Comparison of ENCODE assay signal across 1 cellular context in genomic region chr10:21533577-21534475, GRCh38.
TF ChIP-seq lines count a peak whose summit lies in the region.

TSS of gene MLLT10 (plus strand) at chr10:21534232. CDS start at chr10:21534645, 413 bp downstream.

TF ChIP-seq in HepG2, 621 proteins besides CTCF, POLR2A, EP300 and RAD21 (continued from another document and continues in another):
- TF ChIP-seq, protein P1, sequence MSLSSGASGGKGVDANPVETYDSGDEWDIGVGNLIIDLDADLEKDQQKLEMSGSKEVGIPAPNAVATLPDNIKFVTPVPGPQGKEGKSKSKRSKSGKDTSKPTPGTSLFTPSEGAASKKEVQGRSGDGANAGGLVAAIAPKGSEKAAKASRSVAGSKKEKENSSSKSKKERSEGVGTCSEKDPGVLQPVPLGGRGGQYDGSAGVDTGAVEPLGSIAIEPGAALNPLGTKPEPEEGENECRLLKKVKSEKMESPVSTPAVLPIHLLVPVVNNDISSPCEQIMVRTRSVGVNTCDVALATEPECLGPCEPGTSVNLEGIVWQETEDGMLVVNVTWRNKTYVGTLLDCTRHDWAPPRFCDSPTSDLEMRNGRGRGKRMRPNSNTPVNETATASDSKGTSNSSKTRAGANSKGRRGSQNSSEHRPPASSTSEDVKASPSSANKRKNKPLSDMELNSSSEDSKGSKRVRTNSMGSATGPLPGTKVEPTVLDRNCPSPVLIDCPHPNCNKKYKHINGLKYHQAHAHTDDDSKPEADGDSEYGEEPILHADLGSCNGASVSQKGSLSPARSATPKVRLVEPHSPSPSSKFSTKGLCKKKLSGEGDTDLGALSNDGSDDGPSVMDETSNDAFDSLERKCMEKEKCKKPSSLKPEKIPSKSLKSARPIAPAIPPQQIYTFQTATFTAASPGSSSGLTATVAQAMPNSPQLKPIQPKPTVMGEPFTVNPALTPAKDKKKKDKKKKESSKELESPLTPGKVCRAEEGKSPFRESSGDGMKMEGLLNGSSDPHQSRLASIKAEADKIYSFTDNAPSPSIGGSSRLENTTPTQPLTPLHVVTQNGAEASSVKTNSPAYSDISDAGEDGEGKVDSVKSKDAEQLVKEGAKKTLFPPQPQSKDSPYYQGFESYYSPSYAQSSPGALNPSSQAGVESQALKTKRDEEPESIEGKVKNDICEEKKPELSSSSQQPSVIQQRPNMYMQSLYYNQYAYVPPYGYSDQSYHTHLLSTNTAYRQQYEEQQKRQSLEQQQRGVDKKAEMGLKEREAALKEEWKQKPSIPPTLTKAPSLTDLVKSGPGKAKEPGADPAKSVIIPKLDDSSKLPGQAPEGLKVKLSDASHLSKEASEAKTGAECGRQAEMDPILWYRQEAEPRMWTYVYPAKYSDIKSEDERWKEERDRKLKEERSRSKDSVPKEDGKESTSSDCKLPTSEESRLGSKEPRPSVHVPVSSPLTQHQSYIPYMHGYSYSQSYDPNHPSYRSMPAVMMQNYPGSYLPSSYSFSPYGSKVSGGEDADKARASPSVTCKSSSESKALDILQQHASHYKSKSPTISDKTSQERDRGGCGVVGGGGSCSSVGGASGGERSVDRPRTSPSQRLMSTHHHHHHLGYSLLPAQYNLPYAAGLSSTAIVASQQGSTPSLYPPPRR (CRISPR knock-in tag; IDR thresholded peaks at IDR 0.05; ENCODE audit: borderline replicate concordance): peak; percentile 68; the same call in 1 of the 2 replicates
- no peak for TF ChIP-seq ZNF660 (CRISPR knock-in tag; IDR thresholded peaks at IDR 0.05; ENCODE audit: borderline replicate concordance, low read depth)
- no peak for TF ChIP-seq RFX1 (IDR thresholded peaks at IDR 0.05)
- peak; percentile 62; the same call in 1 of the 2 replicates for TF ChIP-seq NR2F6 (IDR thresholded peaks at IDR 0.05)
- peak; percentile 51; the same call in 1 of the 2 replicates for TF ChIP-seq NR2F6 (CRISPR knock-in tag; IDR thresholded peaks at IDR 0.05)
- TF ChIP-seq, protein P2, sequence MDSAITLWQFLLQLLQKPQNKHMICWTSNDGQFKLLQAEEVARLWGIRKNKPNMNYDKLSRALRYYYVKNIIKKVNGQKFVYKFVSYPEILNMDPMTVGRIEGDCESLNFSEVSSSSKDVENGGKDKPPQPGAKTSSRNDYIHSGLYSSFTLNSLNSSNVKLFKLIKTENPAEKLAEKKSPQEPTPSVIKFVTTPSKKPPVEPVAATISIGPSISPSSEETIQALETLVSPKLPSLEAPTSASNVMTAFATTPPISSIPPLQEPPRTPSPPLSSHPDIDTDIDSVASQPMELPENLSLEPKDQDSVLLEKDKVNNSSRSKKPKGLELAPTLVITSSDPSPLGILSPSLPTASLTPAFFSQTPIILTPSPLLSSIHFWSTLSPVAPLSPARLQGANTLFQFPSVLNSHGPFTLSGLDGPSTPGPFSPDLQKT (CRISPR knock-in tag; IDR thresholded peaks at IDR 0.05; ENCODE audit: borderline replicate concordance): no peak
- TF ChIP-seq MAFK (conservative IDR thresholded peaks at IDR 0.05 in 1 of 2, IDR thresholded peaks at IDR 0.05 in 1 of 2; ENCODE audit: low read length in 2 of 2): no peak
- 0 out of 2 replicates have a peak, but pooled peaks have one; percentile 70 for TF ChIP-seq GZF1 (CRISPR knock-in tag; IDR thresholded peaks at IDR 0.05)
- TF ChIP-seq ZNF160 (CRISPR knock-in tag; IDR thresholded peaks at IDR 0.05): peak; percentile 90
- peak; percentile 95 for TF ChIP-seq MYC (CRISPR knock-in tag; IDR thresholded peaks at IDR 0.05; ENCODE audit: borderline replicate concordance)
- peak; percentile 80; the same call in 1 of the 2 replicates for TF ChIP-seq ARNT2 (CRISPR knock-in tag; IDR thresholded peaks at IDR 0.05; ENCODE audit: low read depth)
- peak; percentile 34 for TF ChIP-seq SIN3A (IDR thresholded peaks at IDR 0.05; ENCODE audit: borderline replicate concordance, low read depth, low read length)
- TF ChIP-seq, protein P3, sequence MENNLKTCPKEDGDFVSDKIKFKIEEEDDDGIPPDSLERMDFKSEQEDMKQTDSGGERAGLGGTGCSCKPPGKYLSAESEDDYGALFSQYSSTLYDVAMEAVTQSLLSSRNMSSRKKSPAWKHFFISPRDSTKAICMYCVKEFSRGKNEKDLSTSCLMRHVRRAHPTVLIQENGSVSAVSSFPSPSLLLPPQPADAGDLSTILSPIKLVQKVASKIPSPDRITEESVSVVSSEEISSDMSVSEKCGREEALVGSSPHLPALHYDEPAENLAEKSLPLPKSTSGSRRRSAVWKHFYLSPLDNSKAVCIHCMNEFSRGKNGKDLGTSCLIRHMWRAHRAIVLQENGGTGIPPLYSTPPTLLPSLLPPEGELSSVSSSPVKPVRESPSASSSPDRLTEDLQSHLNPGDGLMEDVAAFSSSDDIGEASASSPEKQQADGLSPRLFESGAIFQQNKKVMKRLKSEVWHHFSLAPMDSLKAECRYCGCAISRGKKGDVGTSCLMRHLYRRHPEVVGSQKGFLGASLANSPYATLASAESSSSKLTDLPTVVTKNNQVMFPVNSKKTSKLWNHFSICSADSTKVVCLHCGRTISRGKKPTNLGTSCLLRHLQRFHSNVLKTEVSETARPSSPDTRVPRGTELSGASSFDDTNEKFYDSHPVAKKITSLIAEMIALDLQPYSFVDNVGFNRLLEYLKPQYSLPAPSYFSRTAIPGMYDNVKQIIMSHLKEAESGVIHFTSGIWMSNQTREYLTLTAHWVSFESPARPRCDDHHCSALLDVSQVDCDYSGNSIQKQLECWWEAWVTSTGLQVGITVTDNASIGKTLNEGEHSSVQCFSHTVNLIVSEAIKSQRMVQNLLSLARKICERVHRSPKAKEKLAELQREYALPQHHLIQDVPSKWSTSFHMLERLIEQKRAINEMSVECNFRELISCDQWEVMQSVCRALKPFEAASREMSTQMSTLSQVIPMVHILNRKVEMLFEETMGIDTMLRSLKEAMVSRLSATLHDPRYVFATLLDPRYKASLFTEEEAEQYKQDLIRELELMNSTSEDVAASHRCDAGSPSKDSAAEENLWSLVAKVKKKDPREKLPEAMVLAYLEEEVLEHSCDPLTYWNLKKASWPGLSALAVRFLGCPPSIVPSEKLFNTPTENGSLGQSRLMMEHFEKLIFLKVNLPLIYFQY (CRISPR knock-in tag; IDR thresholded peaks at IDR 0.05; ENCODE audit: borderline replicate concordance): 0 out of 2 replicates have a peak, but pooled peaks have one; percentile 46
- no peak; the same call in 1 of the 2 replicates for TF ChIP-seq ZNF367 (CRISPR knock-in tag; IDR thresholded peaks at IDR 0.05; ENCODE audit: borderline replicate concordance)
- TF ChIP-seq, protein P4, sequence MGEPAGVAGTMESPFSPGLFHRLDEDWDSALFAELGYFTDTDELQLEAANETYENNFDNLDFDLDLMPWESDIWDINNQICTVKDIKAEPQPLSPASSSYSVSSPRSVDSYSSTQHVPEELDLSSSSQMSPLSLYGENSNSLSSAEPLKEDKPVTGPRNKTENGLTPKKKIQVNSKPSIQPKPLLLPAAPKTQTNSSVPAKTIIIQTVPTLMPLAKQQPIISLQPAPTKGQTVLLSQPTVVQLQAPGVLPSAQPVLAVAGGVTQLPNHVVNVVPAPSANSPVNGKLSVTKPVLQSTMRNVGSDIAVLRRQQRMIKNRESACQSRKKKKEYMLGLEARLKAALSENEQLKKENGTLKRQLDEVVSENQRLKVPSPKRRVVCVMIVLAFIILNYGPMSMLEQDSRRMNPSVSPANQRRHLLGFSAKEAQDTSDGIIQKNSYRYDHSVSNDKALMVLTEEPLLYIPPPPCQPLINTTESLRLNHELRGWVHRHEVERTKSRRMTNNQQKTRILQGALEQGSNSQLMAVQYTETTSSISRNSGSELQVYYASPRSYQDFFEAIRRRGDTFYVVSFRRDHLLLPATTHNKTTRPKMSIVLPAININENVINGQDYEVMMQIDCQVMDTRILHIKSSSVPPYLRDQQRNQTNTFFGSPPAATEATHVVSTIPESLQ (CRISPR knock-in tag; conservative IDR thresholded peaks at IDR 0.05): 0 out of 2 replicates have a peak, but pooled peaks have one; percentile 24
- TF ChIP-seq, protein P5, sequence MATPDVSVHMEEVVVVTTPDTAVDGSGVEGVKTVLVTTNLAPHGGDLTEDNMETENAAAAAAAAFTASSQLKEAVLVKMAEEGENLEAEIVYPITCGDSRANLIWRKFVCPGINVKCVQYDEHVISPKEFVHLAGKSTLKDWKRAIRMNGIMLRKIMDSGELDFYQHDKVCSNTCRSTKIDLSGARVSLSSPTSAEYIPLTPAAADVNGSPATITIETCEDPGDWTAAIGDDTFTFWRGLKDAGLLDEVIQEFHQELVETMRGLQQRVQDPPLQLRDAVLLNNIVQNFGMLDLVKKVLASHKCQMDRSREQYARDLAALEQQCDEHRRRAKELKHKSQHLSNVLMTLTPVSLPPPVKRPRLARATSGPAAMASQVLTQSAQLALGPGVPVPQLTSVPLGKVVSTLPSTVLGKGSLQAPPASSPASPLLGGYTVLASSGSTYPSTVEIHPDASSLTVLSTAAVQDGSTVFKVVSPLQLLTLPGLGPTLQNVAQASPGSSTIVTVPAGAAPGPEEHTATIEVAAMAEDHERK (CRISPR knock-in tag; IDR thresholded peaks at IDR 0.05; ENCODE audit: low read depth): peak; percentile 93
- TF ChIP-seq TBL1XR1 (IDR thresholded peaks at IDR 0.05; ENCODE audit: borderline replicate concordance, low read length, partially characterized antibody): no peak
- TF ChIP-seq FOXK2 (IDR thresholded peaks at IDR 0.05): no peak
- TF ChIP-seq ZNF556 (CRISPR knock-in tag; IDR thresholded peaks at IDR 0.05; ENCODE audit: borderline replicate concordance): peak; percentile 93; the same call in 1 of the 2 replicates
- TF ChIP-seq, protein P6, sequence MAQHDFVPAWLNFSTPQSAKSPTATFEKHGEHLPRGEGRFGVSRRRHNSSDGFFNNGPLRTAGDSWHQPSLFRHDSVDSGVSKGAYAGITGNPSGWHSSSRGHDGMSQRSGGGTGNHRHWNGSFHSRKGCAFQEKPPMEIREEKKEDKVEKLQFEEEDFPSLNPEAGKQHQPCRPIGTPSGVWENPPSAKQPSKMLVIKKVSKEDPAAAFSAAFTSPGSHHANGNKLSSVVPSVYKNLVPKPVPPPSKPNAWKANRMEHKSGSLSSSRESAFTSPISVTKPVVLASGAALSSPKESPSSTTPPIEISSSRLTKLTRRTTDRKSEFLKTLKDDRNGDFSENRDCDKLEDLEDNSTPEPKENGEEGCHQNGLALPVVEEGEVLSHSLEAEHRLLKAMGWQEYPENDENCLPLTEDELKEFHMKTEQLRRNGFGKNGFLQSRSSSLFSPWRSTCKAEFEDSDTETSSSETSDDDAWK (CRISPR knock-in tag; IDR thresholded peaks at IDR 0.05): no peak
- TF ChIP-seq ZNF224 (CRISPR knock-in tag; IDR thresholded peaks at IDR 0.05): 0 out of 2 replicates have a peak, but pooled peaks have one; percentile 92
- TF ChIP-seq, protein P7, sequence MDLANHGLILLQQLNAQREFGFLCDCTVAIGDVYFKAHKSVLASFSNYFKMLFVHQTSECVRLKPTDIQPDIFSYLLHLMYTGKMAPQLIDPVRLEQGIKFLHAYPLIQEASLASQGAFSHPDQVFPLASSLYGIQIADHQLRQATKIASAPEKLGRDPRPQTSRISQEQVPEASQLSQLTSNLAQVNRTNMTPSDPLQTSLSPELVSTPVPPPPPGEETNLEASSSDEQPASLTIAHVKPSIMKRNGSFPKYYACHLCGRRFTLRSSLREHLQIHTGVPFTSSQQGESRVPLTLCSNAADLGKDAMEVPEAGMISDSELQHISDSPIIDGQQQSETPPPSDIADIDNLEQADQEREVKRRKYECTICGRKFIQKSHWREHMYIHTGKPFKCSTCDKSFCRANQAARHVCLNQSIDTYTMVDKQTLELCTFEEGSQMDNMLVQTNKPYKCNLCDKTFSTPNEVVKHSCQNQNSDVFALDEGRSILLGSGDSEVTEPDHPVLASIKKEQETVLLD (CRISPR knock-in tag; IDR thresholded peaks at IDR 0.05; ENCODE audit: low read depth): peak; percentile 92
- TF ChIP-seq AFF4 (CRISPR knock-in tag; IDR thresholded peaks at IDR 0.05): peak; percentile 71; the same call in 1 of the 2 replicates
- no peak for TF ChIP-seq MIER3 (CRISPR knock-in tag; IDR thresholded peaks at IDR 0.05; ENCODE audit: borderline replicate concordance)
- no peak; the same call in 1 of the 2 replicates for TF ChIP-seq ZNF670 (CRISPR knock-in tag; IDR thresholded peaks at IDR 0.05; ENCODE audit: borderline replicate concordance)
- TF ChIP-seq ZNF569 (CRISPR knock-in tag; IDR thresholded peaks at IDR 0.05; ENCODE audit: borderline replicate concordance): no peak
- 0 out of 2 replicates have a peak, but pooled peaks have one; percentile 46 for TF ChIP-seq ZFAT (CRISPR knock-in tag; conservative IDR thresholded peaks at IDR 0.05)
- TF ChIP-seq ZNF382 (CRISPR knock-in tag; IDR thresholded peaks at IDR 0.05; ENCODE audit: borderline replicate concordance): no peak
- TF ChIP-seq TCF12 (IDR thresholded peaks at IDR 0.05): no peak
- no peak; the same call in 1 of the 2 replicates for TF ChIP-seq TCF12 (CRISPR knock-in tag; IDR thresholded peaks at IDR 0.05)
- TF ChIP-seq RARA (CRISPR knock-in tag; IDR thresholded peaks at IDR 0.05): 0 out of 2 replicates have a peak, but pooled peaks have one; percentile 3
- TF ChIP-seq SMC3 (IDR thresholded peaks at IDR 0.05; ENCODE audit: low read length): no peak
- TF ChIP-seq KDM5A (IDR thresholded peaks at IDR 0.05; ENCODE audit: borderline replicate concordance, low read length): peak; percentile 65; the same call in 1 of the 2 replicates
- TF ChIP-seq KDM3A (CRISPR knock-in tag; IDR thresholded peaks at IDR 0.05; ENCODE audit: low read depth): 0 out of 2 replicates have a peak, but pooled peaks have one; percentile 27
- TF ChIP-seq NPAS2 (CRISPR knock-in tag; IDR thresholded peaks at IDR 0.05; ENCODE audit: borderline replicate concordance): no peak
- TF ChIP-seq ZNF446 (CRISPR knock-in tag; IDR thresholded peaks at IDR 0.05): peak; percentile 80; the same call in 1 of the 2 replicates
- TF ChIP-seq ZNF781 (CRISPR knock-in tag; IDR thresholded peaks at IDR 0.05; ENCODE audit: borderline replicate concordance, not compliant biosample characterization): peak; percentile 67
